Comparison of ENCODE assay signal across 8 cellular contexts in the genomic region with DNA sequence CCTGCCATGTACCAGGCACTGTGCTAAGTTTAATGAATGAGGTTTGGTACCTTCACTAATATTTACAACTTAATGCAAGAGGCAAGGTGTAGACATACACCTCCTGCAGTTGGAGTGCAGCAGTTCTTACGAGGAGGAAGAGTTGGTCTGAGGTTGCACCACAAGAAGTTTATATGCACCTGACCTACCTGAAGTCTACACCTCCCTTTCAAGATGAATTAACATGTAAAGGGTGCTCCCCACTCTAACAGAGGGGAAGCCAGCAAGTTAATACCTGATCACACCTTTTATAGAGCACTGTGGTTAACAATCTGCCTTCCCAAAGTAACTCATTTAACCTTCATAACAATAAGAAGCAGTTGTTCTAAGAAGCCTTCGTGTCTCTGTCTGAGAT.
DNase-seq lines count a peak whose midpoint lies in the region; ATAC-seq and TF ChIP-seq lines count a peak whose summit lies in the region.

No MANE protein-coding gene starts in this region.

- no peak for TF ChIP-seq CTCF in upper lobe of right lung (IDR thresholded peaks at IDR 0.05)

- ATAC-seq in upper lobe of right lung (no peak), HG03045 (IDR thresholded peaks at IDR 0.05; ENCODE audit: unreplicated experiment) (no peak)

- H3K4me3 ChIP-seq in iPS-20b (ENCODE audit: low read length) (peak overlapping the region; percentile 59; the same call in 1 of the 2 replicates), upper lobe of right lung (peak overlapping the region; percentile 74)

- H3K36me3 ChIP-seq in iPS-20b (ENCODE audit: insufficient read depth, low read depth, low read length), result no peaks in the 10 kb centered on the region
- H3K36me3 ChIP-seq in upper lobe of right lung, result no peaks in the 10 kb centered on the region

- H3K4me3 Mint-ChIP-seq in activated naive CD4-positive, alpha-beta T cell treated with anti-CD3 and anti-CD28 coated beads, Interleukin-2, amount 50 U/mL, for 24 hours, result peak overlapping the region; percentile 99
- H3K4me3 Mint-ChIP-seq in T-helper 2 cell treated with Interferon-gamma antibody and Interleukin-4, amounts not matched to agents 5 μg/mL and 100 μg/mL, for 36 hours, result peak overlapping the region; percentile 97

- H3K9me3 Mint-ChIP-seq in activated naive CD4-positive, alpha-beta T cell treated with anti-CD3 and anti-CD28 coated beads, Interleukin-2, amount 50 U/mL, for 24 hours, result no peaks in the 10 kb centered on the region
- H3K9me3 Mint-ChIP-seq in T-helper 2 cell treated with Interferon-gamma antibody and Interleukin-4, amounts not matched to agents 5 μg/mL and 100 μg/mL, for 36 hours, result peaks cover 18% of the 10 kb centered on the region

- H3K36me3 Mint-ChIP-seq in activated naive CD4-positive, alpha-beta T cell treated with anti-CD3 and anti-CD28 coated beads, Interleukin-2, amount 50 U/mL, for 24 hours, result no peaks in the 10 kb centered on the region
- peaks cover 8% of the 10 kb centered on the region for H3K36me3 Mint-ChIP-seq in T-helper 2 cell treated with Interferon-gamma antibody and Interleukin-4, amounts not matched to agents 5 μg/mL and 100 μg/mL, for 36 hours (ENCODE audit: low read depth)

- no peak overlapping the region for H3K9ac ChIP-seq in iPS-20b (ENCODE audit: low read depth, low read length)

- peak overlapping the region; percentile 87 for H3K27ac Mint-ChIP-seq in activated naive CD4-positive, alpha-beta T cell treated with anti-CD3 and anti-CD28 coated beads, Interleukin-2, amount 50 U/mL, for 24 hours
- peak overlapping the region; percentile 89 for H3K27ac Mint-ChIP-seq in T-helper 2 cell treated with Interferon-gamma antibody and Interleukin-4, amounts not matched to agents 5 μg/mL and 100 μg/mL, for 36 hours

- no peaks in the 10 kb centered on the region for H3K27me3 ChIP-seq in iPS-20b (ENCODE audit: insufficient read depth, low read length)
- no peaks in the 10 kb centered on the region for H3K27me3 ChIP-seq in upper lobe of right lung

- H3K27ac ChIP-seq in iPS-20b (ENCODE audit: low read length), result no peak overlapping the region
- H3K27ac ChIP-seq in upper lobe of right lung, result peak overlapping the region; percentile 93

- H3K4me1 ChIP-seq in iPS-20b (ENCODE audit: insufficient read depth, low read length) (no peaks in the 10 kb centered on the region; the same call in 1 of the 2 replicates), upper lobe of right lung (peaks cover 39% of the 10 kb centered on the region)

- DNase-seq in activated naive CD4-positive, alpha-beta T cell treated with anti-CD3 and anti-CD28 coated beads, Interleukin-2, amount 50 U/mL, for 16 hours, result no peak
- DNase-seq in T-helper 2 cell treated with Interferon-gamma antibody and Interleukin-4, amounts not matched to agents 5 μg/mL and 100 μg/mL, for 36 hours (ENCODE audit: low spot score), result no peak
- DNase-seq in upper lobe of right lung, result no peak
- DNase-seq in COLO829 (ENCODE audit: low spot score), result no peak
- no peak for DNase-seq in amniotic stem cell (lab: John Stamatoyannopoulos, UW)

- intact Hi-C loops in upper lobe of right lung (cut with DNase I), result no loop called here

- peaks cover 44% of the 10 kb centered on the region for H3K9me3 ChIP-seq in iPS-20b (ENCODE audit: insufficient read depth, low read depth, low read length)
- no peaks in the 10 kb centered on the region for H3K9me3 ChIP-seq in upper lobe of right lung

- H3K4me1 Mint-ChIP-seq in activated naive CD4-positive, alpha-beta T cell treated with anti-CD3 and anti-CD28 coated beads, Interleukin-2, amount 50 U/mL, for 24 hours, result peaks cover 23% of the 10 kb centered on the region
- H3K4me1 Mint-ChIP-seq in T-helper 2 cell treated with Interferon-gamma antibody and Interleukin-4, amounts not matched to agents 5 μg/mL and 100 μg/mL, for 36 hours (ENCODE audit: low read depth), result peaks cover 22% of the 10 kb centered on the region

- H3K27me3 Mint-ChIP-seq in activated naive CD4-positive, alpha-beta T cell treated with anti-CD3 and anti-CD28 coated beads, Interleukin-2, amount 50 U/mL, for 24 hours, result no peaks in the 10 kb centered on the region
- H3K27me3 Mint-ChIP-seq in T-helper 2 cell treated with Interferon-gamma antibody and Interleukin-4, amounts not matched to agents 5 μg/mL and 100 μg/mL, for 36 hours (ENCODE audit: low read depth), result no peaks in the 10 kb centered on the region
